In the genomic region with DNA sequence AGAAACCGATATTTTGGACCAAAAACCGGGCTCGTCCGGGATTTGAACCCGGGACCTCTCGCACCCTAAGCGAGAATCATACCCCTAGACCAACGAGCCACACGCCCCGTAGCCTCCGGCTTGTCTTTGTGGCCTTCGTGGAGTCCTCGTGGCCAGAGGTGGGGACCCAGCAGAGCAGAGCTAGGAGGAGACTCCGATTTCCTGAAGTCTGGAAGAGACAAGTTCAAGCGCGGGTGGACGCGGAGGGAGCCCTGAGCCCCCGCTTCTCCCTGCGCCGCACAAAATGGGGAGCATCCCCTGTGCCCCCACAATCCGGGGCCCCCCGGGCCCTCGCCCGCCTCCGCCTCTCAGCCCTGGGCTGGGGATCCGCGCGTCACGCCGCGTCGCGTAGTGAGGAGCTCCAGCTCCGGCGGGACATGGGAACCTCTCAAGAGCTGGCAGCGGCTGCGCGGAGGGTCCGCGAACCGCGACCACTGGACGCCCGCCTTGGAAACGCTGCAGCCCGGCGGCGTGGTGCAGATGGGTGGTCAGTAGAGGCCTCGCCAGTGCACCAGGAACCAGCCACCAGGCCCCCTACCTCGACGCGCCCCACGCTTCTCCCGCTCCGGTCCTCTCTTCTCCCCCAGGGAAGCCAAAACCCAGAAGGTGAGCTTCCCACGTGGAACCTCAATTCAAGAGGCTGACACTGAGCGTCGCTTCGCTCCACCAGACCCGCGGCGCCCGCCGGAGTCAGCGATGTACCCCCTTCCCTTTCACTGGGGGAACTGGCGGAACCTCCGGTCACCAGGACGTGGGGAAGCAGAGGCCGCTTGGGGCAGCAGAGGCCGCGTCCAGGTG, we compare ENCODE assay signal across 1 cellular context.
A peak's percentile ranks its signal among the peaks of the same experiment; 100 is the strongest.
TF ChIP-seq lines count a peak whose summit lies in the region.

No MANE protein-coding gene starts in this region.

TF ChIP-seq in H1, 55 proteins besides CTCF, POLR2A, EP300 and RAD21:
- no peak for TF ChIP-seq RXRA (IDR thresholded peaks at IDR 0.05; ENCODE audit: insufficient read depth, low read depth, low read length)
- peak; percentile 29 for TF ChIP-seq CREB1 (IDR thresholded peaks at IDR 0.05)
- no peak for TF ChIP-seq FOSL1 (IDR thresholded peaks at IDR 0.05; ENCODE audit: insufficient read depth, low read depth, low read length)
- TF ChIP-seq GTF2F1 (IDR thresholded peaks at IDR 0.05; ENCODE audit: borderline replicate concordance, low read depth, low read length): no peak
- no peak for TF ChIP-seq TAF7 (optimal IDR thresholded peaks at IDR 0.05; ENCODE audit: borderline replicate concordance, low read depth, low read length)
- peak; percentile 91 for TF ChIP-seq KDM4A (IDR thresholded peaks at IDR 0.05; ENCODE audit: low read depth, low read length, severe bottlenecking)
- TF ChIP-seq E2F6 (IDR thresholded peaks at IDR 0.05): no peak; the same call in 1 of the 2 replicates
- no peak for TF ChIP-seq RFX5 (IDR thresholded peaks at IDR 0.05; ENCODE audit: borderline replicate concordance, low read depth, low read length)
- TF ChIP-seq CTBP2 (IDR thresholded peaks at IDR 0.05; ENCODE audit: borderline replicate concordance, insufficient read depth, insufficient read length, low read length): no peak
- TF ChIP-seq NANOG (IDR thresholded peaks at IDR 0.05; ENCODE audit: insufficient read depth, low read depth, low read length, poor library complexity, severe bottlenecking): no peak
- TF ChIP-seq SRF (IDR thresholded peaks at IDR 0.05; ENCODE audit: low read depth, low read length): no peak
- TF ChIP-seq KDM1A (IDR thresholded peaks at IDR 0.05; ENCODE audit: borderline replicate concordance, low read length): no peak; the same call in 1 of the 2 replicates
- peak in 1 of 2 experiments; percentile 42; a peak in 1 of 4 replicates for TF ChIP-seq SIN3A (conservative IDR thresholded peaks at IDR 0.05 in 1 of 2, IDR thresholded peaks at IDR 0.05 in 1 of 2; ENCODE audit: low read depth in 1 of 2, low read length in 2 of 2)
- no peak for TF ChIP-seq PHF8 (conservative IDR thresholded peaks at IDR 0.05; ENCODE audit: low read depth, low read length)
- TF ChIP-seq SP2 (IDR thresholded peaks at IDR 0.05; ENCODE audit: low read length): no peak
- no peak for TF ChIP-seq KDM5A (IDR thresholded peaks at IDR 0.05; ENCODE audit: low read length)
- peak; percentile 38 for TF ChIP-seq RNF2 (IDR thresholded peaks at IDR 0.05; ENCODE audit: borderline replicate concordance, low read depth, low read length, missing control alignments, poor library complexity, severe bottlenecking)
- peak; percentile 49; the same call in 1 of the 2 replicates for TF ChIP-seq SUZ12 (IDR thresholded peaks at IDR 0.05; ENCODE audit: low read length)
- TF ChIP-seq, protein P1, sequence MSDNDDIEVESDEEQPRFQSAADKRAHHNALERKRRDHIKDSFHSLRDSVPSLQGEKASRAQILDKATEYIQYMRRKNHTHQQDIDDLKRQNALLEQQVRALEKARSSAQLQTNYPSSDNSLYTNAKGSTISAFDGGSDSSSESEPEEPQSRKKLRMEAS (IDR thresholded peaks at IDR 0.05): peak; percentile 70
- TF ChIP-seq BCL11A (IDR thresholded peaks at IDR 0.05; ENCODE audit: low read depth in 2 of 2, low read length in 2 of 2): no peak
- no peak for TF ChIP-seq ZNF274 (IDR thresholded peaks at IDR 0.05; ENCODE audit: borderline replicate concordance, extremely low read depth, low read length)
- no peak for TF ChIP-seq CBX5 (IDR thresholded peaks at IDR 0.05; ENCODE audit: low read depth, low read length)
- TF ChIP-seq YY1 (IDR thresholded peaks at IDR 0.05; ENCODE audit: low read depth, low read length): no peak
- no peak for TF ChIP-seq TCF12 (IDR thresholded peaks at IDR 0.05; ENCODE audit: low read depth, low read length)
- no peak for TF ChIP-seq TAF1 (IDR thresholded peaks at IDR 0.05; ENCODE audit: low read depth, low read length)
- TF ChIP-seq CEBPB (IDR thresholded peaks at IDR 0.05; ENCODE audit: low read depth, low read length): peak; percentile 18; the same call in 1 of the 2 replicates
- no peak for TF ChIP-seq EZH2 (IDR thresholded peaks at IDR 0.05; ENCODE audit: low read depth, low read length, severe bottlenecking)
- no peak for TF ChIP-seq SIRT6 (IDR thresholded peaks at IDR 0.05; ENCODE audit: low read length)
- no peak for TF ChIP-seq JUN (IDR thresholded peaks at IDR 0.05; ENCODE audit: low read depth, low read length)
- no peak for TF ChIP-seq CBX8 (IDR thresholded peaks at IDR 0.05; ENCODE audit: borderline replicate concordance, low read depth, low read length)
- no peak for TF ChIP-seq CHD1 (IDR thresholded peaks at IDR 0.05; ENCODE audit: low read depth, low read length)
- TF ChIP-seq ATF3 (IDR thresholded peaks at IDR 0.05; ENCODE audit: insufficient read depth, low read depth, low read length): no peak
- no peak for TF ChIP-seq CHD2 (IDR thresholded peaks at IDR 0.05; ENCODE audit: low read length)
- TF ChIP-seq, protein P2, sequence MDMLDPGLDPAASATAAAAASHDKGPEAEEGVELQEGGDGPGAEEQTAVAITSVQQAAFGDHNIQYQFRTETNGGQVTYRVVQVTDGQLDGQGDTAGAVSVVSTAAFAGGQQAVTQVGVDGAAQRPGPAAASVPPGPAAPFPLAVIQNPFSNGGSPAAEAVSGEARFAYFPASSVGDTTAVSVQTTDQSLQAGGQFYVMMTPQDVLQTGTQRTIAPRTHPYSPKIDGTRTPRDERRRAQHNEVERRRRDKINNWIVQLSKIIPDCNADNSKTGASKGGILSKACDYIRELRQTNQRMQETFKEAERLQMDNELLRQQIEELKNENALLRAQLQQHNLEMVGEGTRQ (IDR thresholded peaks at IDR 0.05; ENCODE audit: low read length): no peak
- TF ChIP-seq GABPA (IDR thresholded peaks at IDR 0.05; ENCODE audit: borderline replicate concordance, insufficient read depth, low read length): 0 out of 2 replicates have a peak, but pooled peaks have one; percentile 15
- peak; percentile 89 for TF ChIP-seq ASH2L (IDR thresholded peaks at IDR 0.05; ENCODE audit: low read length)
- no peak for TF ChIP-seq HDAC6 (IDR thresholded peaks at IDR 0.05; ENCODE audit: low read depth, low read length)
- no peak for TF ChIP-seq ATF2 (IDR thresholded peaks at IDR 0.05; ENCODE audit: low read length)
- peak; percentile 91 for TF ChIP-seq RBBP5 (IDR thresholded peaks at IDR 0.05; ENCODE audit: borderline replicate concordance, low read depth, low read length)
- TF ChIP-seq JUND (IDR thresholded peaks at IDR 0.05; ENCODE audit: low read length): no peak
- peak; percentile 32; the same call in 1 of the 2 replicates for TF ChIP-seq NRF1 (IDR thresholded peaks at IDR 0.05; ENCODE audit: low read depth, low read length)
- no peak; a peak in 1 of 4 replicates for TF ChIP-seq HDAC2 (IDR thresholded peaks at IDR 0.05; ENCODE audit: borderline replicate concordance in 1 of 2, low read depth in 2 of 2, low read length in 2 of 2)
- TF ChIP-seq SIX5 (IDR thresholded peaks at IDR 0.05; ENCODE audit: low read depth, low read length): no peak
- no peak for TF ChIP-seq POLR2AphosphoS5 (IDR thresholded peaks at IDR 0.05; ENCODE audit: low read depth, low read length)
- TF ChIP-seq SP1 (IDR thresholded peaks at IDR 0.05; ENCODE audit: low read depth, low read length): no peak
- no peak for TF ChIP-seq POU5F1 (IDR thresholded peaks at IDR 0.05; ENCODE audit: low read depth, low read length)
- TF ChIP-seq TBP (IDR thresholded peaks at IDR 0.05; ENCODE audit: low read depth, low read length): peak; percentile 99
- no peak for TF ChIP-seq CHD7 (IDR thresholded peaks at IDR 0.05; ENCODE audit: insufficient replicate concordance, low read length)
- TF ChIP-seq TEAD4 (IDR thresholded peaks at IDR 0.05; ENCODE audit: low read depth, low read length): peak; percentile 74
- no peak for TF ChIP-seq EGR1 (IDR thresholded peaks at IDR 0.05; ENCODE audit: borderline replicate concordance, low read depth, low read length)
- TF ChIP-seq SP4 (IDR thresholded peaks at IDR 0.05; ENCODE audit: low read length): 0 out of 2 replicates have a peak, but pooled peaks have one; percentile 51
- TF ChIP-seq SAP30 (IDR thresholded peaks at IDR 0.05; ENCODE audit: insufficient read depth, insufficient replicate concordance, low read length): no peak
- TF ChIP-seq MAFK (IDR thresholded peaks at IDR 0.05; ENCODE audit: low read depth, low read length): no peak
- no peak for TF ChIP-seq BRCA1 (IDR thresholded peaks at IDR 0.05; ENCODE audit: low read depth, low read length)
- TF ChIP-seq BACH1 (IDR thresholded peaks at IDR 0.05; ENCODE audit: low read length): no peak
